In genomic region chr14:104685216-104685997, GRCh38 we compare ENCODE assay signal across 1 cellular context.
TF ChIP-seq lines count a peak whose summit lies in the region.

No MANE protein-coding gene starts in this region.

TF ChIP-seq in GM12878, 131 proteins besides CTCF, POLR2A, EP300 and RAD21 (continued from another document):
- TF ChIP-seq BCLAF1 (IDR thresholded peaks at IDR 0.05) (no peak), ZNF217 (IDR thresholded peaks at IDR 0.05) (no peak)
TF ChIP-seq in GM12878: peak in this region for 0.
